In the genomic region with DNA sequence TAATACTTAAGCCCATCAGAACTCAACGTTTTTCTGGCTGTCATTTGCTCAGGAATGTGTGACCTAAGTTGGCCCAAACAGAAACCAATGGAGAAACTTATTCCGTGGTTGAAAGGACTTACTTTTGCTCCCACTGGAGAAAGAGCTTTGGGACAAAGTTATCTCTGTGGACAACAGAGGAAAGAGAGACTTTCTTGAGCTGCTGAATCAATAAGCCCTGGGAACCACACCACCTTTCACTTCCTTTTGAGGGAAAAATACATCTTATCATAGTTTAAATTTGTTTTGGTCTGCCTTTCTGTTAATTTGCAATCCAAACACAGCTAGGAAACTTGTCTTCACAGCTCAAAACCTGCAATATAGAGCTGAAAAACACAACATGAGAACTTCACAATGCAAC, we compare ENCODE assay signal across 17 cellular contexts.
"Had no signal": no experiment of that assay in that cellular context is flagged by ENCODE, and none has a peak within 500 bp of the region (broad histone marks: within the 10 kb centered on the region; RNA-seq: fewer than 3 reads in every experiment).

No MANE protein-coding gene starts in this region.

- DNase-seq: cortex of kidney; dorsolateral prefrontal cortex; effector CD8-positive, alpha-beta T cell; glutamatergic neuron; islet precursor cell; mammary epithelial cell; naive thymus-derived CD4-positive, alpha-beta T cell; posterior cingulate gyrus; right cardiac atrium; stimulated activated CD4-positive, alpha-beta T cell treated with anti-CD3 and anti-CD28 coated beads, Interleukin-2, amount 100 ng/mL, for 48 hours; stimulated activated naive CD4-positive, alpha-beta T cell treated with Interleukin-2 at 50 U/mL for 16 hours had no signal

- H3K4me3 Mint-ChIP-seq: naive thymus-derived CD4-positive, alpha-beta T cell had no signal

- H3K4me3 ChIP-seq: dorsolateral prefrontal cortex, esophagus muscularis mucosa, gastroesophageal sphincter, smooth muscle cell had no signal

- ATAC-seq: gastroesophageal sphincter; left lobe of liver; naive thymus-derived CD4-positive, alpha-beta T cell; right cardiac atrium had no signal

- H3K27ac Mint-ChIP-seq: naive thymus-derived CD4-positive, alpha-beta T cell had no signal

- H3K36me3 ChIP-seq: esophagus muscularis mucosa, gastroesophageal sphincter, neutrophil had no signal

- H3K4me1 ChIP-seq: esophagus muscularis mucosa, gastroesophageal sphincter had no signal

- H3K4me2 ChIP-seq: smooth muscle cell had no signal

- H3K27me3 ChIP-seq: dorsolateral prefrontal cortex, esophagus muscularis mucosa, gastroesophageal sphincter had no signal

- H3K27ac ChIP-seq: dorsolateral prefrontal cortex, epithelial cell of prostate, esophagus muscularis mucosa, gastroesophageal sphincter, neutrophil had no signal

- H3K9me3 ChIP-seq: neutrophil had no signal
